In the genomic region with DNA sequence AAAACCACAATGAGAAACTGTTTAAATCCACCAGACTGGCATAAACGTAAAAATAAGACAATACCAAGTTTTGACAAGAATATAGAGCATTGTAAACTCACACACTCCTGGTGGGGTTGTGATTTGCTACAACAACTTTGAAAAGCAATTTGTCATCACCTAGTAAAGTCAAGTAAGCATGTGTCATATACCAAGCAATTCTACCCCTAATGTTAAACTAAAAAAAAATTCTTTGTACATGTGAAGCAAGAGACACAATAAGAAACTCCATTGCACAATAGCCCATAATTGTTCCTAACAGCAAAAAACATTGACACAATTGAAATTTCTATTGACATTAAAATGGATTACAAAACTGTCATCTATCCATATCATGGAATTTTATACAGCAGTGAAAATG, we compare ENCODE assay signal across 19 cellular contexts. TPM values are rescaled to one million over a fixed set of nuclear protein-coding genes. Genes with fewer than 3 reads are reported as not detected.
DNase-seq lines count a peak whose midpoint lies in the region; ATAC-seq and TF ChIP-seq lines count a peak whose summit lies in the region.
"Had no signal": no experiment of that assay in that cellular context is flagged by ENCODE, and none has a peak within 500 bp of the region (broad histone marks: within the 10 kb centered on the region; RNA-seq: fewer than 3 reads in every experiment).

No MANE protein-coding gene starts in this region.

- no TSS peak for BruUV-seq in IMR-90 (replicated peaks; lab: Mats Ljungman, UMichigan)
- BruUV-seq in mammary epithelial cell (replicated peaks; lab: Mats Ljungman, UMichigan) = no TSS peak

- no peak overlapping the region for H4K5ac ChIP-seq in IMR-90 (ENCODE audit: low read depth, low read length)

- CTCF ChIA-PET in IMR-90 (lab: Yijun Ruan, JAX) (no interaction called here), mammary epithelial cell (lab: Charles Lee; ENCODE audit: low non-redundant PET) (no interaction called here)

- no peak overlapping the region for H2BK120ac ChIP-seq in IMR-90 (ENCODE audit: low read depth, low read length)

- peak overlapping the region; percentile 51 to 87 for H3K27ac Mint-ChIP-seq in natural killer cell treated with Interleukin-12 subunit alpha and Interleukin-12 subunit beta and Interleukin-15 and Interleukin-18, amount 100 ng/mL, for 72 hours
- no peak overlapping the region for H3K27ac Mint-ChIP-seq in natural killer cell

- peaks cover 6 to 8% of the 10 kb centered on the region in 2 donors for H3K27me3 Mint-ChIP-seq in natural killer cell treated with Interleukin-12 subunit alpha and Interleukin-12 subunit beta and Interleukin-15 and Interleukin-18, amount 100 ng/mL, for 72 hours
- H3K27me3 Mint-ChIP-seq in natural killer cell (ENCODE audit: low read depth in 2 of 2) = peaks cover 16% of the 10 kb centered on the region in 2 donors

- H3K79me1 ChIP-seq in IMR-90 (ENCODE audit: low read depth in 1 of 2, low read length in 2 of 2) = no peaks in the 10 kb centered on the region

- H3K18ac ChIP-seq in IMR-90 (ENCODE audit: low read depth, low read length) = no peak overlapping the region

- dilution Hi-C loops in IMR-90 (cut with HindIII; ENCODE audit: low sequenced_read_pairs, unreplicated experiment) (no loop called here), mammary epithelial cell (cut with HindIII; ENCODE audit: low sequenced_read_pairs) (no loop called here)

- no peaks in the 10 kb centered on the region for H3K9me3 Mint-ChIP-seq in natural killer cell treated with Interleukin-12 subunit alpha and Interleukin-12 subunit beta and Interleukin-15 and Interleukin-18, amount 100 ng/mL, for 72 hours
- H3K9me3 Mint-ChIP-seq in natural killer cell = no peaks in the 10 kb centered on the region

- H3K23ac ChIP-seq in IMR-90 (ENCODE audit: low read depth, low read length) = no peak overlapping the region

- no peaks in the 10 kb centered on the region for H3K79me2 ChIP-seq in mammary epithelial cell (ENCODE audit: insufficient read depth, low read length)

- H3K4me1 Mint-ChIP-seq in natural killer cell treated with Interleukin-12 subunit alpha and Interleukin-12 subunit beta and Interleukin-15 and Interleukin-18, amount 100 ng/mL, for 72 hours (ENCODE audit: low read depth in 2 of 2) = peaks cover 11 to 18% of the 10 kb centered on the region in 2 donors
- H3K4me1 Mint-ChIP-seq in natural killer cell = no peaks in the 10 kb centered on the region

- H3K4me2 ChIP-seq in IMR-90 (ENCODE audit: low read depth, low read length) = no peak overlapping the region
- no peak overlapping the region for H3K4me2 ChIP-seq in mammary epithelial cell (ENCODE audit: insufficient read depth, low read depth, low read length)

- H4K91ac ChIP-seq in IMR-90 (ENCODE audit: insufficient read depth, low read depth, low read length) = no peak overlapping the region

- H2AFZ ChIP-seq in IMR-90 (replicated peaks; ENCODE audit: low read length, poor library complexity) (no peak overlapping the region), mammary epithelial cell (ENCODE audit: low read depth, low read length) (no peak overlapping the region)

- H3K4ac ChIP-seq in IMR-90 (ENCODE audit: low read depth, low read length) = no peak overlapping the region

- H4K20me1 ChIP-seq in IMR-90 (ENCODE audit: insufficient read depth, low read length) = no peaks in the 10 kb centered on the region
- no peaks in the 10 kb centered on the region for H4K20me1 ChIP-seq in mammary epithelial cell (ENCODE audit: insufficient read depth, low read length)

- peaks cover 3% of the 10 kb centered on the region; the same call in 1 of the 2 replicates for H3K9me1 ChIP-seq in IMR-90 (ENCODE audit: insufficient read depth, low read length)

- whole genome bisulfite sequencing in IMR-90 (ENCODE audit: extremely low coverage in 2 of 2, insufficient read length in 1 of 2), 2 experiments = no CpG with 5 or more reads among the region's 1 CpG
- 11% methylated on average over 1 of the region's 1 CpG for WGBS in mammary epithelial cell (ENCODE audit: low coverage, missing lambda C conversion rate)

- no peak overlapping the region for H2AK9ac ChIP-seq in IMR-90 (replicated peaks; ENCODE audit: low read depth, low read length, poor library complexity)

- in situ Hi-C loops in IMR-90 (cut with MboI; ENCODE audit: low sequenced_read_pairs) (no loop called here), mammary epithelial cell (cut with MboI; ENCODE audit: low sequenced_read_pairs in 2 of 2) (no loop called here), gastrocnemius medialis (cut with MboI; ENCODE audit: low sequenced_read_pairs in 4 of 4) (no loop called here)

- H3K4me3 Mint-ChIP-seq in natural killer cell treated with Interleukin-12 subunit alpha and Interleukin-12 subunit beta and Interleukin-15 and Interleukin-18, amount 100 ng/mL, for 72 hours = peak overlapping the region; percentile 8
- no peak overlapping the region for H3K4me3 Mint-ChIP-seq in natural killer cell

- H3K4me3 ChIP-seq in IMR-90 (ENCODE audit: insufficient read depth, low read depth, low read length) = no peak overlapping the region
- no peak overlapping the region for H3K4me3 ChIP-seq in mammary epithelial cell (replicated peaks in 1 of 3; ENCODE audit: insufficient read depth in 1 of 3, low read depth in 2 of 3, low read length in 3 of 3)
- no peak overlapping the region for H3K4me3 ChIP-seq in gastrocnemius medialis
- H3K4me3 ChIP-seq: heart right ventricle, lower lobe of right lung, vagina had no signal

- no peak for DNase-seq in natural killer cell treated with Interleukin-12 subunit alpha and Interleukin-12 subunit beta and Interleukin-15 and Interleukin-18, amount 100 ng/mL, for 72 hours (ENCODE audit: low spot score)
- DNase-seq in natural killer cell (no peak), IMR-90 (no peak), mammary epithelial cell (peak; percentile 51), gastrocnemius medialis (no peak)
- DNase-seq in activated CD8-positive, alpha-beta memory T cell treated with anti-CD3 and anti-CD28 coated beads, Interleukin-2, amount 50 U/mL, for 48 hours = no peak
- DNase-seq: activated CD4-positive, alpha-beta T cell treated with anti-CD3 and anti-CD28 coated beads, Interleukin-2, amount 50 U/mL, for 4 hours; anterior cingulate cortex; BE2C; DMS 273 treated with DMSO at 0.1 percent for 48 hours; effector memory CD4-positive, alpha-beta T cell; heart right ventricle; lower lobe of right lung; NCI-H187; NCI-H345; stimulated activated CD4-positive, alpha-beta T cell treated with anti-CD3 and anti-CD28 coated beads, Interleukin-4, amount 100 ng/mL, for 1 hour; substantia nigra had no signal

- peak; percentile 46 to 55 for ATAC-seq in natural killer cell treated with Interleukin-12 subunit alpha and Interleukin-12 subunit beta and Interleukin-15 and Interleukin-18, amount 100 ng/mL, for 72 hours
- no peak for ATAC-seq in natural killer cell
- no peak for ATAC-seq in IMR-90 (ENCODE audit: low read depth)
- no peak for ATAC-seq in HG03139 (IDR thresholded peaks at IDR 0.05; ENCODE audit: unreplicated experiment)
- ATAC-seq in gastrocnemius medialis = no peak
- ATAC-seq: heart right ventricle had no signal

- H3K36me3 Mint-ChIP-seq in natural killer cell treated with Interleukin-12 subunit alpha and Interleukin-12 subunit beta and Interleukin-15 and Interleukin-18, amount 100 ng/mL, for 72 hours = no peaks in the 10 kb centered on the region
- H3K36me3 Mint-ChIP-seq in natural killer cell = no peaks in the 10 kb centered on the region

- H2BK20ac ChIP-seq in IMR-90 (ENCODE audit: low read depth, low read length) = no peak overlapping the region

- no peak overlapping the region for H3K14ac ChIP-seq in IMR-90 (replicated peaks; ENCODE audit: low read depth, low read length)

- peaks cover 5% of the 10 kb centered on the region; the same call in 1 of the 2 replicates for H3K27me3 ChIP-seq in IMR-90 (ENCODE audit: control insufficient read depth, insufficient read depth, low read length)
- no peaks in the 10 kb centered on the region for H3K27me3 ChIP-seq in mammary epithelial cell (ENCODE audit: insufficient read depth, low read length)
- H3K27me3 ChIP-seq in gastrocnemius medialis = peaks cover 0 to 4% (median 0%) of the 10 kb centered on the region in 3 donors
- H3K27me3 ChIP-seq: BE2C, vagina had no signal

- no peak for TF ChIP-seq RAD21 in IMR-90 (IDR thresholded peaks at IDR 0.05; ENCODE audit: low read length)

- no peak overlapping the region for H2BK5ac ChIP-seq in IMR-90 (ENCODE audit: low read depth, low read length, poor library complexity, severe bottlenecking)

- H2BK15ac ChIP-seq in IMR-90 (ENCODE audit: low read depth, low read length) = no peak overlapping the region

- H3K9me3 ChIP-seq in IMR-90 (ENCODE audit: control insufficient read depth, insufficient read depth, low read length) (no peaks in the 10 kb centered on the region), mammary epithelial cell (replicated peaks; ENCODE audit: insufficient read depth, low read length) (no peaks in the 10 kb centered on the region), gastrocnemius medialis (no peaks in the 10 kb centered on the region)
- H3K9me3 ChIP-seq: BE2C, heart right ventricle, lower lobe of right lung, vagina had no signal

- TF ChIP-seq CTCF in natural killer cell (IDR thresholded peaks at IDR 0.05) = no peak
- TF ChIP-seq CTCF in IMR-90 (conservative IDR thresholded peaks at IDR 0.05; ENCODE audit: low read depth, low read length) = no peak
- TF ChIP-seq CTCF in mammary epithelial cell (conservative IDR thresholded peaks at IDR 0.05 in 1 of 2, IDR thresholded peaks at IDR 0.05 in 1 of 2; ENCODE audit: extremely low read depth in 1 of 2, insufficient read depth in 1 of 2, low read depth in 1 of 2, low read length in 2 of 2) = no peak
- TF ChIP-seq CTCF in gastrocnemius medialis (IDR thresholded peaks at IDR 0.05 in 4 of 5, conservative IDR thresholded peaks at IDR 0.05 in 1 of 5) = no peak

- H3K36me3 ChIP-seq in IMR-90 (ENCODE audit: control insufficient read depth, insufficient read depth, low read length) = no peaks in the 10 kb centered on the region
- H3K36me3 ChIP-seq in mammary epithelial cell (ENCODE audit: insufficient read depth, low read length) = no peaks in the 10 kb centered on the region
- H3K36me3 ChIP-seq in gastrocnemius medialis = no peaks in the 10 kb centered on the region
- H3K36me3 ChIP-seq: BE2C, heart right ventricle, lower lobe of right lung, vagina had no signal

- H3K9ac ChIP-seq in IMR-90 (ENCODE audit: low read depth, low read length) (no peak overlapping the region), mammary epithelial cell (ENCODE audit: insufficient read depth, low read length) (no peak overlapping the region)

- intact Hi-C loops in natural killer cell (cut with micrococcal nuclease) (no loop called here), IMR-90 (cut with micrococcal nuclease) (no loop called here), mammary epithelial cell (cut with micrococcal nuclease) (no loop called here), gastrocnemius medialis (cut with DNase I; ENCODE audit: low total_unique reads) (no loop called here)

- no peak overlapping the region for H4K8ac ChIP-seq in IMR-90 (ENCODE audit: low read depth in 2 of 2, low read length in 2 of 2)

- H3K27ac ChIP-seq in IMR-90 (ENCODE audit: insufficient read depth, low read length) (no peak overlapping the region), mammary epithelial cell (ENCODE audit: insufficient read depth, low read depth, low read length) (no peak overlapping the region), gastrocnemius medialis (no peak overlapping the region)
- H3K27ac ChIP-seq: heart right ventricle, lower lobe of right lung, vagina had no signal

- H3K4me1 ChIP-seq in IMR-90 (ENCODE audit: control insufficient read depth, insufficient read depth, low read length) (peaks cover 1% of the 10 kb centered on the region; the same call in 1 of the 2 replicates), mammary epithelial cell (ENCODE audit: insufficient read depth, low read length) (peaks cover 15% of the 10 kb centered on the region), gastrocnemius medialis (no peaks in the 10 kb centered on the region)
- H3K4me1 ChIP-seq: BE2C, heart right ventricle, vagina had no signal

- POLR2A ChIA-PET in IMR-90 (lab: Charles Lee; ENCODE audit: unreplicated experiment) = no interaction called here

- TF ChIP-seq POLR2A in IMR-90 (IDR thresholded peaks at IDR 0.05; ENCODE audit: low read depth, low read length) = no peak
- TF ChIP-seq POLR2A in gastrocnemius medialis (IDR thresholded peaks at IDR 0.05) = no peak

- H2AK5ac ChIP-seq in IMR-90 (ENCODE audit: low read depth, low read length) = no peak overlapping the region

- H3K56ac ChIP-seq in IMR-90 (ENCODE audit: extremely low read depth, insufficient read depth, low read length) = no peak overlapping the region

RNA-seq across cellular contexts. Expression of a gene that starts 20.9 kb away (rescaled TPM):
- 10 to 100 TPM; 20.3 to 31.9 TPM for total RNA-seq in natural killer cell treated with Interleukin-12 subunit alpha and Interleukin-12 subunit beta and Interleukin-15 and Interleukin-18, amount 100 ng/mL, for 72 hours
- total RNA-seq in natural killer cell = 10 to 100 TPM; 30.0 to 37.9 (median 32.1) TPM
- total RNA-seq in IMR-90 (2012; rRNA removed) = 11.7 and 23.1 TPM in 2 replicates
- 13.0 and 17.5 TPM in 2 replicates for polyA plus RNA-seq in IMR-90 (2012; rRNA removed)
- polyA plus RNA-seq in IMR-90 (2012; cell fraction: cytosol; rRNA removed) = 1.4 and 5.3 TPM in 2 replicates
- polyA plus RNA-seq in IMR-90 (2012; cell fraction: nucleus; rRNA removed; ENCODE audit: low replicate concordance) = 0.42 and 5.4 TPM in 2 replicates
- total RNA-seq in mammary epithelial cell = 10 to 100 TPM; 30.2 to 36.5 TPM
- polyA plus RNA-seq in mammary epithelial cell = 15.4 TPM
- polyA minus RNA-seq in mammary epithelial cell = 13.3 TPM
- 10 to 100 TPM; 11.1 to 16.0 (median 14.3) TPM for total RNA-seq in gastrocnemius medialis

RNA-seq across cellular contexts. Expression of a gene that starts 32.8 kb away (rescaled TPM):
- 100 to 1,000 TPM in 1 of 2 donors, 10 to 100 TPM in 1; 92.3 to 113 TPM for total RNA-seq in natural killer cell treated with Interleukin-12 subunit alpha and Interleukin-12 subunit beta and Interleukin-15 and Interleukin-18, amount 100 ng/mL, for 72 hours
- total RNA-seq in natural killer cell (10 to 100 TPM; 29.8 to 40.4 (median 38.4) TPM), IMR-90 (2012; rRNA removed) (50.0 and 68.0 TPM in 2 replicates), mammary epithelial cell (10 to 100 TPM; 63.2 to 78.9 TPM), gastrocnemius medialis (10 to 100 TPM in 2 of 4 donors, 1 to 10 TPM in 2; 6.7 to 20.8 (median 9.7) TPM)
- polyA plus RNA-seq in IMR-90 (2012; rRNA removed) (44.9 and 57.0 TPM in 2 replicates), mammary epithelial cell (84.8 TPM)
- 14.3 and 27.2 TPM in 2 replicates for polyA plus RNA-seq in IMR-90 (2012; cell fraction: cytosol; rRNA removed)
- 8.4 and 77.6 TPM in 2 replicates for polyA plus RNA-seq in IMR-90 (2012; cell fraction: nucleus; rRNA removed; ENCODE audit: low replicate concordance)
- polyA minus RNA-seq in mammary epithelial cell = 152 TPM

Comparison
In these comparisons a context has a peak if more than half of its experiments do, and no peak if none do; other contexts are left out.
1. ATAC-seq: peak in natural killer cell treated with Interleukin-12 subunit alpha and Interleukin-12 subunit beta and Interleukin-15 and Interleukin-18, amount 100 ng/mL, for 72 hours (2 of 2); none in natural killer cell (0 of 3), IMR-90 (single experiment), HG03139 (single experiment) and gastrocnemius medialis (0 of 2).
2. H3K27ac Mint-ChIP-seq: peak in natural killer cell treated with Interleukin-12 subunit alpha and Interleukin-12 subunit beta and Interleukin-15 and Interleukin-18, amount 100 ng/mL, for 72 hours (2 of 2); none in natural killer cell (0 of 2).